Comparison of ENCODE assay signal across 28 cellular contexts in the genomic region with DNA sequence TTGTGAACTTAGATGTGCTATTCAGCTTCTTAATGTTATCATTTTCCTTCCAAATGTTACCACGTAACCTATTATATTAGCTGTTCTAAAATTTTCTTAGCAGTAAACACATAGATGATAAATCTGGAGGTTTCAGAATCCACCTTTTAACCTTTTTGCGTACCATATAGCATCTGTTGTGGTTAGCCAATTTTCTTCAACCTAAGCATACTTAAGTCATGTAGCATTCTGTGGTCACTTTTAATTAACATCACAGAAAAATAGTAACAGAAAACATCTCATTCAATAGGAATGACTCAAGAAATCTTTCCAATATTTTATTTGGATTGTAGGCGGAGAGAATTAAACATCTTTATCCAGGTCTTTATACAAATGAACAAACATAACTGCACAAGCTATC.
"Had no signal": no experiment of that assay in that cellular context is flagged by ENCODE, and none has a peak within 500 bp of the region (broad histone marks: within the 10 kb centered on the region; RNA-seq: fewer than 3 reads in every experiment).

No MANE protein-coding gene starts in this region.

- DNase-seq: activated B cell treated with CpG ODN at 0.5 μM for 24 hours; activated CD4-positive, alpha-beta memory T cell treated with anti-CD3 and anti-CD28 coated beads for 36 hours; activated CD4-positive, alpha-beta T cell treated with anti-CD3 and anti-CD28 coated beads for 4 hours; activated CD4-positive, alpha-beta T cell treated with anti-CD3 and anti-CD28 coated beads, Interleukin-2, amount 50 U/mL, for 1 hour; activated CD4-positive, CD25-positive, alpha-beta regulatory T cell treated with anti-CD3 and anti-CD28 coated beads, Interleukin-2, amount 50 U/mL, for 72 hours; activated CD8-positive, alpha-beta memory T cell treated with anti-CD3 and anti-CD28 coated beads, Interleukin-2, amount 50 U/mL, for 4 hours; activated gamma-delta T cell treated with Interleukin-2 at 50 U/mL for 16 hours; activated naive CD4-positive, alpha-beta T cell treated with anti-CD3 and anti-CD28 coated beads for 36 hours; activated naive CD8-positive, alpha-beta T cell treated with anti-CD3 and anti-CD28 coated beads, Interleukin-2, amount 50 U/mL, for 24 hours; anterior cingulate cortex; body of pancreas; NCI-H1105; NCI-H1436; NCI-H1694; NCI-H1930; NCI-H345; NCI-H524 treated with DMSO at 0.1 percent for 48 hours; NK-92 treated with Interleukin-12 subunit alpha and Interleukin-12 subunit beta, amount 100 ng/mL, for 24 hours; PC-3; Peyer's patch; SIG-M5; SW 1271; T-helper 1 cell; T-helper 2 cell; T-helper 9 cell had no signal

- ATAC-seq: activated naive CD8-positive, alpha-beta T cell treated with anti-CD3 and anti-CD28 coated beads, Interleukin-2, amount 50 U/mL, for 24 hours; body of pancreas; PC-3; Right ventricle myocardium inferior; SK-N-SH treated with all-trans-retinoic acid at 6 μM for 48 hours had no signal

- H3K4me3 ChIP-seq: body of pancreas, breast epithelium, Peyer's patch had no signal
